25 cellular contexts compared by ENCODE assay signal in genomic region chr2:200670313-200670712, GRCh38.
A peak's percentile ranks its signal among the peaks of the same experiment; 100 is the strongest.
DNase-seq lines count a peak whose midpoint lies in the region; ATAC-seq, FAIRE-seq and TF ChIP-seq lines count a peak whose summit lies in the region.
"Had no signal": no experiment of that assay in that cellular context is flagged by ENCODE, and none has a peak within 500 bp of the region (broad histone marks: within the 10 kb centered on the region; RNA-seq: fewer than 3 reads in every experiment).

No MANE protein-coding gene starts in this region.

- no peaks in the 10 kb centered on the region for H3K4me1 ChIP-seq in Loucy (ENCODE audit: insufficient read depth, low read length, poor library complexity, severe bottlenecking)
- peaks cover 17% of the 10 kb centered on the region for H3K4me1 ChIP-seq in HepG2 (ENCODE audit: insufficient read depth, low read length)
- H3K4me1 ChIP-seq: lower lobe of right lung had no signal

- peak; percentile 10 for TF ChIP-seq CTCF in GM06990 (IDR thresholded peaks at IDR 0.05; ENCODE audit: insufficient read depth, low read length, poor library complexity, severe bottlenecking)
- peak; percentile 30; the same call in 1 of the 2 replicates for TF ChIP-seq CTCF in Loucy (conservative IDR thresholded peaks at IDR 0.05; ENCODE audit: low read length)
- TF ChIP-seq CTCF in WI38 (IDR thresholded peaks at IDR 0.05; ENCODE audit: low read depth, low read length), result 0 out of 2 replicates have a peak, but pooled peaks have one; percentile 6
- TF ChIP-seq CTCF in HepG2 (CRISPR knock-in tag; IDR thresholded peaks at IDR 0.05), result peak; percentile 45

- POLR2A ChIA-PET in HepG2 (lab: Yijun Ruan, JAX), result no interaction called here

- no peak overlapping the region for H3K27ac ChIP-seq in HepG2 (ENCODE audit: extremely low read length, insufficient read depth, low read length)
- H3K27ac ChIP-seq: HL-60, lower lobe of right lung, right lobe of liver, thoracic aorta had no signal

- H3K27me3 ChIP-seq in GM06990 (replicated peaks; ENCODE audit: control insufficient read depth, insufficient read depth, low read length) (no peaks in the 10 kb centered on the region; the same call in 1 of the 2 replicates), Loucy (ENCODE audit: insufficient read depth, low read length, poor library complexity, severe bottlenecking) (no peaks in the 10 kb centered on the region), HepG2 (ENCODE audit: control insufficient read depth in 1 of 2, insufficient read depth in 2 of 2, low read length in 2 of 2) (no peaks in the 10 kb centered on the region)
- H3K27me3 ChIP-seq: right lobe of liver had no signal

- H4K20me1 ChIP-seq in Loucy (ENCODE audit: insufficient read depth, low read length, poor library complexity, severe bottlenecking), result no peaks in the 10 kb centered on the region
- no peaks in the 10 kb centered on the region for H4K20me1 ChIP-seq in HepG2 (ENCODE audit: insufficient read depth, low read length)

- FAIRE-seq in HepG2 (lab: Jason Lieb, UNC), result peak; percentile 42
- FAIRE-seq: H54, kidney had no signal

- BruUV-seq in HepG2 (replicated peaks; lab: Mats Ljungman, UMichigan), result no TSS peak

- TF ChIP-seq RAD21 in HepG2 (CRISPR knock-in tag; IDR thresholded peaks at IDR 0.05), result 0 out of 2 replicates have a peak, but pooled peaks have one; percentile 38

- in situ Hi-C loops in HepG2 (cut with HindIII; ENCODE audit: extremely low pct_ligation_motif_present, low pct_unique_long_range_greater_than_20kb), result no loop called here
- in situ Hi-C loops in ACHN (cut with HindIII; ENCODE audit: low pct_ligation_motif_present, low pct_unique_long_range_greater_than_20kb, low sequenced_read_pairs), result no loop called here

- CTCF ChIA-PET in HepG2 (lab: Yijun Ruan, JAX; ENCODE audit: low intra/inter-chr PET ratio, low total read pairs), result interaction anchor here (1.9 to 2.9 kb wide), 2 partner anchors 91 to 95 kb away, joined by 7 to 15 read pairs; no protein-coding TSS in a partner anchor

- H3K4me2 ChIP-seq in Loucy (ENCODE audit: low read depth, low read length, poor library complexity, severe bottlenecking) (no peak overlapping the region), HepG2 (ENCODE audit: low read depth, low read length) (no peak overlapping the region)

- no peaks in the 10 kb centered on the region for H3F3A ChIP-seq in Loucy (ENCODE audit: low read depth)

- 62% methylated on average over 4 of the region's 4 CpGs for WGBS in HepG2 (ENCODE audit: low lambda C conversion rate)

- no peak for TF ChIP-seq POLR2A in HepG2 (IDR thresholded peaks at IDR 0.05; ENCODE audit: insufficient read depth in 1 of 2, low read depth in 2 of 2, low read length in 2 of 2)

- DNase-seq in GM06990 (ENCODE audit: extremely low read depth, insufficient read length) (no peak), HepG2 (ENCODE audit: low spot score) (no peak), ACHN (no peak)
- no peak for DNase-seq in activated CD4-positive, alpha-beta T cell treated with anti-CD3 and anti-CD28 coated beads for 1 hour
- DNase-seq: aorta; CD8-positive, alpha-beta memory T cell; cortex of kidney; DMS153; kidney; lower lobe of right lung; NCI-H2081 treated with DMSO at 0.1 percent for 48 hours; NCI-H345; NCI-H82; right lobe of liver; SIG-M5; stimulated activated CD4-positive, alpha-beta T cell treated with anti-CD3 and anti-CD28 coated beads, Interleukin-4, amount 100 ng/mL, for 4 hours; stimulated activated naive CD8-positive, alpha-beta T cell treated with anti-CD3 and anti-CD28 coated beads, Interleukin-15, Interleukin-2, amounts not matched to agents 100 U/mL and 50 U/mL, for 24 hours; T-helper 17 cell had no signal

- ATAC-seq in HepG2 (peak; percentile 78), HG02571 (IDR thresholded peaks at IDR 0.05; ENCODE audit: unreplicated experiment) (no peak)
- ATAC-seq: lower lobe of right lung; mucosa of descending colon; stimulated activated naive CD8-positive, alpha-beta T cell treated with anti-CD3 and anti-CD28 coated beads, Interleukin-15, Interleukin-2, amounts not matched to agents 100 U/mL and 50 U/mL, for 24 hours; T-helper 17 cell had no signal

- H3K4me3 ChIP-seq in GM06990 (replicated peaks; ENCODE audit: low read depth, low read length) (no peak overlapping the region), Loucy (ENCODE audit: low read length, poor library complexity, severe bottlenecking) (no peak overlapping the region), WI38 (ENCODE audit: low read depth, low read length) (no peak overlapping the region), HepG2 (replicated peaks in 1 of 3; ENCODE audit: insufficient read depth in 1 of 3, low read depth in 2 of 3, low read length in 3 of 3) (no peak overlapping the region)
- H3K4me3 ChIP-seq: lower lobe of right lung, mucosa of descending colon, right lobe of liver, thoracic aorta had no signal

- H3K9me2 ChIP-seq in Loucy (replicated peaks; ENCODE audit: low read depth, low read length), result no peaks in the 10 kb centered on the region

- intact Hi-C loops in HepG2 (cut with micrococcal nuclease; ENCODE audit: unreplicated experiment), result loop anchor here (1.0 kb wide), 2 partner anchors 92 to 697 kb away; no protein-coding TSS in a partner anchor

- H2AFZ ChIP-seq in Loucy (ENCODE audit: low read length) (no peak overlapping the region), HepG2 (ENCODE audit: low read length) (no peak overlapping the region)

- TF ChIP-seq EP300 in HepG2 (IDR thresholded peaks at IDR 0.05; ENCODE audit: low read depth in 2 of 2, low read length in 2 of 2) (no peak), HepG2 (CRISPR knock-in tag; IDR thresholded peaks at IDR 0.05; ENCODE audit: borderline replicate concordance) (no peak)

- H3K36me3 ChIP-seq in GM06990 (ENCODE audit: control insufficient read depth, insufficient read depth, low read length) (no peaks in the 10 kb centered on the region), Loucy (ENCODE audit: insufficient read depth, low read length) (no peaks in the 10 kb centered on the region), HepG2 (replicated peaks in 1 of 2; ENCODE audit: control insufficient read depth in 1 of 2, insufficient read depth in 2 of 2, low read length in 2 of 2) (no peaks in the 10 kb centered on the region)
- H3K36me3 ChIP-seq: lower lobe of right lung, thoracic aorta had no signal

- H3K9me3 ChIP-seq in Loucy (ENCODE audit: insufficient read depth, low read depth, low read length) (no peaks in the 10 kb centered on the region), HepG2 (ENCODE audit: low read length) (no peaks in the 10 kb centered on the region)
- H3K9me3 ChIP-seq: lower lobe of right lung, mucosa of descending colon, right lobe of liver, thoracic aorta had no signal

- H3K79me2 ChIP-seq in Loucy (ENCODE audit: insufficient read depth, low read length), result no peaks in the 10 kb centered on the region
- no peaks in the 10 kb centered on the region for H3K79me2 ChIP-seq in HepG2 (ENCODE audit: insufficient read depth, low read length)

- H3K9ac ChIP-seq in Loucy (ENCODE audit: low read depth, low read length, poor library complexity, severe bottlenecking), result no peak overlapping the region
- no peak overlapping the region for H3K9ac ChIP-seq in HepG2 (ENCODE audit: insufficient read depth, low read depth, low read length)

TF ChIP-seq in HepG2, 621 proteins besides CTCF, POLR2A, EP300 and RAD21:
- TF ChIP-seq SMAD1 (CRISPR knock-in tag; IDR thresholded peaks at IDR 0.05; ENCODE audit: borderline replicate concordance, low read depth) (no peak), ZNF569 (CRISPR knock-in tag; IDR thresholded peaks at IDR 0.05; ENCODE audit: borderline replicate concordance) (no peak), STAG1 (CRISPR knock-in tag; IDR thresholded peaks at IDR 0.05) (peak; percentile 66), ZBTB14 (CRISPR knock-in tag; IDR thresholded peaks at IDR 0.05) (no peak), SMC3 (IDR thresholded peaks at IDR 0.05; ENCODE audit: low read length) (peak; percentile 63), HNRNPUL1 (IDR thresholded peaks at IDR 0.05; ENCODE audit: low read depth, low read length) (no peak)
TF ChIP-seq in HepG2: peak in this region for 2.
